Comparison of ENCODE assay signal across 25 cellular contexts in genomic region chr3:85090495-85090894, GRCh38.
"Had no signal": no experiment of that assay in that cellular context is flagged by ENCODE, and none has a peak within 500 bp of the region (broad histone marks: within the 10 kb centered on the region; RNA-seq: fewer than 3 reads in every experiment).

No MANE protein-coding gene starts in this region.

- H3K9me3 ChIP-seq: MG63 had no signal

- H3K27ac Mint-ChIP-seq: activated CD4-positive, alpha-beta memory T cell treated with anti-CD3 and anti-CD28 coated beads, Interleukin-2, amount 10 ng/mL, durations not matched to agents 7 days and 5 days; activated CD4-positive, alpha-beta T cell treated with anti-CD3 and anti-CD28 coated beads for 36 hours; activated naive CD4-positive, alpha-beta T cell treated with anti-CD3 and anti-CD28 coated beads, Interleukin-2, amount 10 ng/mL, durations not matched to agents 7 days and 5 days; activated naive CD8-positive, alpha-beta T cell treated with anti-CD3 and anti-CD28 coated beads for 36 hours; activated T-helper 2 cell treated with anti-CD3 and anti-CD28 coated beads, Interferon-gamma antibody, Interleukin-2, Interleukin-4, amounts not matched to agents 10 μg/mL and 5 μg/mL and 100 μg/mL, durations not matched to agents 14 hours and 24 hours and 36 hours; T-helper 1 cell treated with Interleukin-12 subunit alpha and Interleukin-12 subunit beta and Interleukin-4 antibody, amounts not matched to agents 30 μg/mL and 1 μg/mL, for 36 hours had no signal

- H3K4me1 Mint-ChIP-seq: activated CD4-positive, alpha-beta memory T cell treated with anti-CD3 and anti-CD28 coated beads, Interleukin-2, amount 10 ng/mL, durations not matched to agents 7 days and 5 days; activated CD4-positive, alpha-beta T cell treated with anti-CD3 and anti-CD28 coated beads for 36 hours; activated naive CD4-positive, alpha-beta T cell treated with anti-CD3 and anti-CD28 coated beads, Interleukin-2, amount 10 ng/mL, durations not matched to agents 7 days and 5 days; activated naive CD8-positive, alpha-beta T cell treated with anti-CD3 and anti-CD28 coated beads for 36 hours had no signal

- H3K36me3 Mint-ChIP-seq: activated naive CD4-positive, alpha-beta T cell treated with anti-CD3 and anti-CD28 coated beads, Interleukin-2, amount 10 ng/mL, durations not matched to agents 7 days and 5 days; activated naive CD8-positive, alpha-beta T cell treated with anti-CD3 and anti-CD28 coated beads for 36 hours had no signal

- H3K36me3 ChIP-seq: MG63, SJSA1 had no signal

- H3K4me3 ChIP-seq: MG63, SJSA1 had no signal

- H3K27me3 Mint-ChIP-seq: activated CD4-positive, alpha-beta memory T cell treated with anti-CD3 and anti-CD28 coated beads, Interleukin-2, amount 10 ng/mL, durations not matched to agents 7 days and 5 days; activated CD4-positive, alpha-beta T cell treated with anti-CD3 and anti-CD28 coated beads for 36 hours; activated naive CD4-positive, alpha-beta T cell treated with anti-CD3 and anti-CD28 coated beads, Interleukin-2, amount 10 ng/mL, durations not matched to agents 7 days and 5 days; activated naive CD8-positive, alpha-beta T cell treated with anti-CD3 and anti-CD28 coated beads for 36 hours had no signal

- H3K4me3 Mint-ChIP-seq: activated CD4-positive, alpha-beta memory T cell treated with anti-CD3 and anti-CD28 coated beads, Interleukin-2, amount 10 ng/mL, durations not matched to agents 7 days and 5 days; activated CD4-positive, alpha-beta T cell treated with anti-CD3 and anti-CD28 coated beads for 36 hours; activated naive CD4-positive, alpha-beta T cell treated with anti-CD3 and anti-CD28 coated beads, Interleukin-2, amount 10 ng/mL, durations not matched to agents 7 days and 5 days; activated naive CD8-positive, alpha-beta T cell treated with anti-CD3 and anti-CD28 coated beads for 36 hours; T-helper 1 cell treated with Interleukin-12 subunit alpha and Interleukin-12 subunit beta and Interleukin-4 antibody, amounts not matched to agents 30 μg/mL and 1 μg/mL, for 36 hours had no signal

- H3K27me3 ChIP-seq: MG63, SJSA1 had no signal

- H3K27ac ChIP-seq: SJSA1 had no signal

- DNase-seq: activated CD4-positive, alpha-beta memory T cell treated with anti-CD3 and anti-CD28 coated beads, Interleukin-2, amount 10 ng/mL, durations not matched to agents 7 days and 5 days; activated CD4-positive, alpha-beta T cell treated with anti-CD3 and anti-CD28 coated beads for 36 hours; activated CD4-positive, alpha-beta T cell treated with anti-CD3 and anti-CD28 coated beads, Interleukin-2, amount 50 U/mL, for 1 hour; activated CD4-positive, CD25-positive, alpha-beta regulatory T cell; activated gamma-delta T cell treated with Interleukin-2 at 50 U/mL for 16 hours; activated naive CD4-positive, alpha-beta T cell treated with anti-CD3 and anti-CD28 coated beads, Interleukin-2, amount 10 ng/mL, durations not matched to agents 7 days and 5 days; activated naive CD8-positive, alpha-beta T cell treated with anti-CD3 and anti-CD28 coated beads for 36 hours; activated T-cell treated with anti-CD3 and anti-CD28 coated beads for 4 hours; activated T-cell treated with anti-CD3 and anti-CD28 coated beads, Interleukin-2, amount 50 U/mL, for 48 hours; anterior cingulate cortex; MG63; MV-4-11; NCI-H1092 treated with DMSO at 0.1 percent for 48 hours; NCI-H1436; NCI-H187; NCI-H2081; NCI-H446; NCI-H524; NCI-H748 treated with DMSO at 0.1 percent for 48 hours; NK-92 treated with Interleukin-12 subunit alpha and Interleukin-12 subunit beta, amount 100 ng/mL, for 24 hours; SHP77; T-helper 9 cell had no signal
